14 cellular contexts compared by ENCODE assay signal in the genomic region with DNA sequence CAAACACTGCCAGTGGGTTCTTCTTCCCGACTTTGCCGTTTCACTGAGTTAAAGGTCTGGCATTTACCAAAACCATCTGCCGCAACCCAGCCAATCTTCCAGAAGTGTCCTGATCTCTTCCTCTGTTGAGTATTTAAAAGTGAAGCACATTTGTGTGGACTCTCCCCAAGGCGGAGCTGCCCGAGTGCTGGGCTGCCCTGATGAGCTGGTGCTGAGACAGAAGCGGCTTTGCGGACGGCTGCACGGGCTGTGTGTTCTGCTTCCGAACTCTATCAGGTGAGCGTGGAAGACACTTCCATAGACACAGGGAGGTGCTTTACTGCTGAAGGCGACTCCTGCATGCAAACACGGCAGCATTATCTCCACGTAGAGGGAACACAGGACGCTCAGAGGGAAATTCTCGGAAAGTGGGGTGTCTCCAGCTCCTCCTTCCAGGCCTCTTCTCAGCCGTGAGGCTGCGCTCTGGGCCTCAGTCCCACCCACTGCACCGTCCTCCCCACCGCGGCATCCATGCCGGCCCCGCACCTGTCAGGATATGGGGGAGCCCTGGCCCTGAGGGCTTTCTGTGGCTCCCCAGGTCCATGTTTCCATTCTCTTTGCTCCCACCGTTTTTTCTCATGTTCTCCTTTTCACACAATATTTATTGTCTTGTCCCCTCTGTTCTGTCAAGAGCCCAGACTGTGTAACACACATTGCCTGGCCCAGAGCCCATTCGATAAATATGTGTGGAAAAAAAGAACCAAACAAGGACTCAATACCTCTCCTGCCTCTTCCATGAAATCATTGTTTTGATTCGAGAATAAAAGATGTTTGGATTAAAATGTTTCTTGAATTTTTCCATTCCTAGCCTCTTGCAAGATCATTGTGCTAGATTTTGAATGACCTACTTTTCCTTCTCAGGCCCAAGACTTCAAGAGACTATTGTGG.
DNase-seq lines count a peak whose midpoint lies in the region; ATAC-seq and TF ChIP-seq lines count a peak whose summit lies in the region.
"Had no signal": no experiment of that assay in that cellular context is flagged by ENCODE, and none has a peak within 500 bp of the region (broad histone marks: within the 10 kb centered on the region; RNA-seq: fewer than 3 reads in every experiment).

No MANE protein-coding gene starts in this region.

- ATAC-seq in HG02970 (IDR thresholded peaks at IDR 0.05; ENCODE audit: low FRiP score, unreplicated experiment) (no peak), GM21576 (IDR thresholded peaks at IDR 0.05; ENCODE audit: unreplicated experiment) (no peak)
- ATAC-seq: foreskin keratinocyte, left colon had no signal

- no peak overlapping the region for H3K23ac ChIP-seq in neuronal stem cell (ENCODE audit: low read depth, low read length, poor library complexity)

- DNase-seq in stimulated activated CD4-positive, alpha-beta T cell treated with anti-CD3 and anti-CD28 coated beads, Interleukin-4, amount 100 ng/mL, for 24 hours, result peak; percentile 3
- no peak for DNase-seq in stimulated activated CD4-positive, alpha-beta T cell treated with anti-CD3 and anti-CD28 coated beads, Interleukin-4, amount 100 ng/mL, for 4 hours
- DNase-seq in dorsolateral prefrontal cortex, result peak in 4 of 10 donors; percentile 2 to 37 (median 24)
- no peak for DNase-seq in neuronal stem cell (ENCODE audit: low spot score)
- no peak for DNase-seq in GM19238 (ENCODE audit: insufficient read length, low spot score)
- DNase-seq in BE2C, result no peak
- DNase-seq: C1 segment of cervical spinal cord; central memory CD4-positive, alpha-beta T cell; foreskin keratinocyte; NCI-H2081 treated with DMSO at 0.1 percent for 48 hours; occipital lobe had no signal

- H2BK12ac ChIP-seq in neuronal stem cell (ENCODE audit: low read length), result no peak overlapping the region

- peak overlapping the region; percentile 3 for H3K9ac ChIP-seq in neuronal stem cell (ENCODE audit: low read depth, low read length, poor library complexity)

- H3K14ac ChIP-seq in neuronal stem cell (ENCODE audit: low read length), result no peak overlapping the region

- H2BK120ac ChIP-seq in neuronal stem cell (ENCODE audit: low read depth, low read length), result no peak overlapping the region

- H4K8ac ChIP-seq in neuronal stem cell (ENCODE audit: low read depth, low read length), result no peak overlapping the region

- TF ChIP-seq CTCF in dorsolateral prefrontal cortex (IDR thresholded peaks at IDR 0.05 in 54 of 56, conservative IDR thresholded peaks at IDR 0.05 in 2 of 56; ENCODE audit: low read depth in 1 of 56, partially characterized antibody in 56 of 56) (no peak), BE2C (IDR thresholded peaks at IDR 0.05; ENCODE audit: low read depth, low read length) (no peak)

- no CpG with 5 or more reads among the region's 26 CpGs for WGBS in neuronal stem cell (ENCODE audit: extremely low coverage in 2 of 2, insufficient read length in 2 of 2, insufficient replicate concordance in 1 of 2), 2 donors

- H3K18ac ChIP-seq in neuronal stem cell (ENCODE audit: low read length), result peak overlapping the region; percentile 92

- intact Hi-C loops in dorsolateral prefrontal cortex (cut with DNase I), result no loop called here

- H3K4ac ChIP-seq in neuronal stem cell (ENCODE audit: low read length), result no peak overlapping the region

- no peak overlapping the region for H2AFZ ChIP-seq in neuronal stem cell (ENCODE audit: low read length)

- H3K79me1 ChIP-seq in neuronal stem cell (ENCODE audit: low read depth, low read length), result no peaks in the 10 kb centered on the region

- H2AK5ac ChIP-seq in neuronal stem cell (ENCODE audit: low read depth, low read length), result peak overlapping the region; percentile 65

- H3K4me3 ChIP-seq in dorsolateral prefrontal cortex, result no peak overlapping the region
- no peak overlapping the region for H3K4me3 ChIP-seq in neuronal stem cell (ENCODE audit: low read length in 2 of 2)
- H3K4me3 ChIP-seq in BE2C (ENCODE audit: low read depth, low read length), result no peak overlapping the region

- peak overlapping the region; percentile 42 for H2BK5ac ChIP-seq in neuronal stem cell (ENCODE audit: low read length)

- H3K4me2 ChIP-seq in neuronal stem cell (ENCODE audit: insufficient read depth, low read length, poor library complexity, severe bottlenecking), result no peak overlapping the region

- peak overlapping the region; percentile 82 for H2BK15ac ChIP-seq in neuronal stem cell (ENCODE audit: low read length)

- H3K27me3 ChIP-seq in dorsolateral prefrontal cortex (peaks cover 0 to 9% (median 0%) of the 10 kb centered on the region in 45 donors), neuronal stem cell (ENCODE audit: control insufficient read depth in 3 of 3, insufficient read depth in 3 of 3, low read depth in 1 of 3, low read length in 3 of 3) (peaks cover 0 to 9% (median 0%) of the 10 kb centered on the region in 3 experiments), BE2C (no peaks in the 10 kb centered on the region)

- H3K4me1 ChIP-seq in neuronal stem cell (ENCODE audit: control insufficient read depth in 2 of 2, insufficient read depth in 1 of 2, low read depth in 1 of 2, low read length in 2 of 2) (peaks cover 18 to 24% of the 10 kb centered on the region in 2 donors), BE2C (no peaks in the 10 kb centered on the region)
- H3K4me1 ChIP-seq: foreskin keratinocyte had no signal

- H4K91ac ChIP-seq in neuronal stem cell (ENCODE audit: low read depth, low read length, poor library complexity), result no peak overlapping the region

- H3K27ac ChIP-seq in dorsolateral prefrontal cortex, result peak overlapping the region in 30 of 59 donors; percentile 3 to 82 (median 49)
- H3K27ac ChIP-seq in neuronal stem cell (replicated peaks; ENCODE audit: low read length), result no peak overlapping the region
- H3K27ac ChIP-seq: foreskin keratinocyte had no signal

- H3K9me3 ChIP-seq in neuronal stem cell (replicated peaks in 1 of 2; ENCODE audit: control insufficient read depth in 2 of 2, insufficient read depth in 1 of 2, low read depth in 1 of 2, low read length in 2 of 2), result no peaks in the 10 kb centered on the region
- no peaks in the 10 kb centered on the region for H3K9me3 ChIP-seq in BE2C

- H3K36me3 ChIP-seq in neuronal stem cell (replicated peaks in 1 of 2; ENCODE audit: control insufficient read depth in 2 of 2, insufficient read depth in 2 of 2, low read length in 2 of 2), result no peaks in the 10 kb centered on the region
- H3K36me3 ChIP-seq in BE2C, result no peaks in the 10 kb centered on the region
